8 cellular contexts compared by ENCODE assay signal in the genomic region with DNA sequence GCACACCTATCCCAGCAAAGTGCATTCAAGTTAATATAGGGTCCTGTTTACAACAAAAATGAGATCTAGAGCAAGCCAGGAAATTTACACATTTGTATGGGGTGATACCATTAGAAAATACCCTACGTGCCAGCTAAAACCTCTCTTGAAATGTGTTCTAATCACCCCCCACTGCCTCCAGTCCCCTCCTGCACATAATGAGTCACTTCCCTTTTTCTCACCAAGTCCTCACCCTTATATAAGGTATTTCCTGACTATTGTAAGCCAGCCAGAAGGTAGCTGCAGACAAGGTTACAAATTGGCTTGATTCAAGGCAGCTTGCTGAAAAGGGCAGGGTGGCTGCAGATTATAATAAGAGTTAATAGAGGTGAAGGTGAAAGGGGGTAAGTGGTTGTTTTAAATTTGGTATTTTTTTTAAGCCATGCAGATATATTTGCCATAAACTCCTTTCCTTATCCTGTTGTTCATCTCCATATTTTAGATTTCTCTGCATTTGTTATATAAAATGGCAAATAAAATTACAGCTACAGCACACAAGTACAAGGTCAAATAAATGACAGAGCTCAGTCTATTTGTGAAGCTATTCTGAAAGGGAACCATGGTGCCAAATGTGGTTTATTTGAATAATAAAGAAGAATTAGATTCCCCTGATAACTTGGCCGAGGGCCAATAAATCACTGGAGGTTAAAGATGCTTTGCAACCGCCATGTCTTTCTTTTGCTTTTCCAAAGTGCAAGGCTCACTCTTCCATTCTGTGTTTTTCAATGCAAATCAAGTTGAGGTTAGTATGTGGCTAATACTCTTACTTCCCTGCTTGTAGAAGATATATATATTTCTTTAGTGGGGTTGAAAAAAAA.
DNase-seq lines count a peak whose midpoint lies in the region; ATAC-seq and TF ChIP-seq lines count a peak whose summit lies in the region.

No MANE protein-coding gene starts in this region.

- no peak overlapping the region for H3K4me3 ChIP-seq in testis

- no peak overlapping the region for H3K4me3 Mint-ChIP-seq in effector memory CD8-positive, alpha-beta T cell

- H3K27ac Mint-ChIP-seq in effector memory CD8-positive, alpha-beta T cell: no peak overlapping the region

- H3K27ac ChIP-seq in testis: no peak overlapping the region

- H3K4me1 ChIP-seq in testis: no peaks in the 10 kb centered on the region

- no peaks in the 10 kb centered on the region for H3K4me1 Mint-ChIP-seq in effector memory CD8-positive, alpha-beta T cell (ENCODE audit: low read depth in 2 of 2)

- intact Hi-C loops in testis (cut with DNase I; ENCODE audit: low total_unique reads): no loop called here

- no peaks in the 10 kb centered on the region for H3K9me3 ChIP-seq in testis

- DNase-seq in NCI-H2029 treated with DMSO at 0.1 percent for 48 hours (lab: John Stamatoyannopoulos, UW) (peak; percentile 99), testis (no peak), NCI-H187 treated with DMSO at 0.1 percent for 48 hours (lab: John Stamatoyannopoulos, UW) (no peak), NCI-H1417 treated with DMSO at 0.1 percent for 48 hours (lab: John Stamatoyannopoulos, UW) (no peak)
- DNase-seq in effector memory CD8-positive, alpha-beta T cell: no peak

- peak; percentile 98 for ATAC-seq in GM18502 (IDR thresholded peaks at IDR 0.05; ENCODE audit: poor library complexity, unreplicated experiment)
- peak; percentile 71 for ATAC-seq in HG02623 (IDR thresholded peaks at IDR 0.05; ENCODE audit: unreplicated experiment)
- ATAC-seq in esophagus mucosa: peak; percentile 48
- no peak for ATAC-seq in effector memory CD8-positive, alpha-beta T cell (replicated peaks)

- 70 to 72% methylated on average over 3 of the region's 3 CpGs for WGBS in testis, 2 donors

- no peak for TF ChIP-seq POLR2A in testis (IDR thresholded peaks at IDR 0.05)

- no peaks in the 10 kb centered on the region for H3K36me3 ChIP-seq in testis (ENCODE audit: low read depth, missing control alignments)

- H3K27me3 Mint-ChIP-seq in effector memory CD8-positive, alpha-beta T cell: no peaks in the 10 kb centered on the region

- no peaks in the 10 kb centered on the region for H3K36me3 Mint-ChIP-seq in effector memory CD8-positive, alpha-beta T cell (ENCODE audit: insufficient read depth)

- H3K27me3 ChIP-seq in testis: no peaks in the 10 kb centered on the region

- peaks cover 0 to 5% of the 10 kb centered on the region in 2 donors for H3K9me3 Mint-ChIP-seq in effector memory CD8-positive, alpha-beta T cell

- no peak for TF ChIP-seq CTCF in testis (IDR thresholded peaks at IDR 0.05)
